25 cellular contexts compared by ENCODE assay signal in genomic region chr20:19773471-19773870, GRCh38. TPM values are rescaled to one million over a fixed set of nuclear protein-coding genes. Genes with fewer than 3 reads are reported as not detected.
"Had no signal": no experiment of that assay in that cellular context is flagged by ENCODE, and none has a peak within 500 bp of the region (broad histone marks: within the 10 kb centered on the region; RNA-seq: fewer than 3 reads in every experiment).

No MANE protein-coding gene starts in this region.

- DNase-seq: activated CD4-positive, alpha-beta T cell treated with anti-CD3 and anti-CD28 coated beads for 48 hours; activated CD4-positive, alpha-beta T cell treated with anti-CD3 and anti-CD28 coated beads, Interleukin-2, amount 50 U/mL, for 4 hours; activated CD4-positive, CD25-positive, alpha-beta regulatory T cell treated with anti-CD3 and anti-CD28 coated beads, Interleukin-2, amount 50 U/mL, for 72 hours; activated CD8-positive, alpha-beta memory T cell treated with anti-CD3 and anti-CD28 coated beads, Interleukin-2, amount 50 U/mL, for 48 hours; activated CD8-positive, alpha-beta T cell treated with anti-CD3 and anti-CD28 coated beads, Interleukin-2, amount 10 ng/mL, durations not matched to agents 7 days and 5 days; activated T-cell treated with anti-CD3 and anti-CD28 coated beads, Interleukin-2, amount 50 U/mL, for 1 hour; amygdala; MG63; MV-4-11; NCI-H1092 treated with DMSO at 0.1 percent for 48 hours; NCI-H1417 treated with DMSO at 0.1 percent for 48 hours; NCI-H1694; NCI-H2029 treated with DMSO at 0.1 percent for 48 hours; NCI-H510A treated with DMSO at 0.1 percent for 48 hours; NCI-H69; NK-92 treated with Interleukin-12 subunit alpha and Interleukin-12 subunit beta, amount 100 ng/mL, for 24 hours; OCI-M1; Peyer's patch; SHP77; T-helper 17 cell; T-helper 9 cell had no signal

- H3K9me3 ChIP-seq: MG63, Peyer's patch, SJSA1 had no signal

- H3K36me3 ChIP-seq: MG63, Peyer's patch, SJSA1 had no signal

- ATAC-seq: activated CD8-positive, alpha-beta T cell treated with anti-CD3 and anti-CD28 coated beads, Interleukin-2, amount 10 ng/mL, durations not matched to agents 7 days and 5 days; T-helper 17 cell; WTC11 had no signal

- H3K27ac ChIP-seq: Peyer's patch, RWPE1, SJSA1 had no signal

- H3K4me3 ChIP-seq: MG63, Peyer's patch, SJSA1 had no signal

- H3K27me3 ChIP-seq: MG63, Peyer's patch, SJSA1 had no signal

- FAIRE-seq: astrocyte had no signal

RNA-seq across cellular contexts. Expression of gene RIN2, which starts 15.4 kb away (rescaled TPM):
- total RNA-seq: activated CD8-positive, alpha-beta T cell treated with anti-CD3 and anti-CD28 coated beads, Interleukin-2, amount 10 ng/mL, durations not matched to agents 7 days and 5 days had no signal
